Comparison of ENCODE assay signal across 9 cellular contexts in genomic region chr1:96538001-96538649, GRCh38.
DNase-seq lines count a peak whose midpoint lies in the region; FAIRE-seq and TF ChIP-seq lines count a peak whose summit lies in the region.
"Had no signal": no experiment of that assay in that cellular context is flagged by ENCODE, and none has a peak within 500 bp of the region (broad histone marks: within the 10 kb centered on the region; RNA-seq: fewer than 3 reads in every experiment).

No MANE protein-coding gene starts in this region.

- H3K27me3 ChIP-seq in BJ (ENCODE audit: control insufficient read depth, insufficient read depth, low read length) (no peaks in the 10 kb centered on the region), neuronal stem cell (ENCODE audit: control insufficient read depth in 3 of 3, insufficient read depth in 3 of 3, low read depth in 1 of 3, low read length in 3 of 3) (no peaks in the 10 kb centered on the region)

- H2BK15ac ChIP-seq in neuronal stem cell (ENCODE audit: low read length): no peak overlapping the region

- DNase-seq in BJ (ENCODE audit: low read depth) (no peak), RCC 7860 (ENCODE audit: low spot score) (peak; percentile 16), foreskin fibroblast (peak; percentile 88 to 90), neuronal stem cell (ENCODE audit: low spot score) (no peak), GDM1 (lab: John Stamatoyannopoulos, UW) (no peak), NCI-H2196 (lab: John Stamatoyannopoulos, UW; ENCODE audit: unreplicated experiment) (no peak)
- DNase-seq in activated naive CD8-positive, alpha-beta T cell treated with anti-CD3 and anti-CD28 coated beads for 36 hours: no peak
- no peak for DNase-seq in activated effector memory CD4-positive, alpha-beta T cell treated with anti-CD3 and anti-CD28 coated beads, Interleukin-2, amount 50 U/mL, for 16 hours
- DNase-seq: GF-D8 had no signal

- no peak overlapping the region for H3K27ac Mint-ChIP-seq in activated naive CD8-positive, alpha-beta T cell treated with anti-CD3 and anti-CD28 coated beads for 36 hours

- no peaks in the 10 kb centered on the region for H3K9me3 Mint-ChIP-seq in activated naive CD8-positive, alpha-beta T cell treated with anti-CD3 and anti-CD28 coated beads for 36 hours

- no peak overlapping the region for H4K8ac ChIP-seq in neuronal stem cell (ENCODE audit: low read depth, low read length)

- no peaks in the 10 kb centered on the region for H3K4me1 Mint-ChIP-seq in activated naive CD8-positive, alpha-beta T cell treated with anti-CD3 and anti-CD28 coated beads for 36 hours

- H3K9me3 ChIP-seq in neuronal stem cell (replicated peaks in 1 of 2; ENCODE audit: control insufficient read depth in 2 of 2, insufficient read depth in 1 of 2, low read depth in 1 of 2, low read length in 2 of 2): no peaks in the 10 kb centered on the region

- no peak overlapping the region for H2BK12ac ChIP-seq in neuronal stem cell (ENCODE audit: low read length)

- H2BK5ac ChIP-seq in neuronal stem cell (ENCODE audit: low read length): no peak overlapping the region

- no peaks in the 10 kb centered on the region for H3K36me3 Mint-ChIP-seq in activated naive CD8-positive, alpha-beta T cell treated with anti-CD3 and anti-CD28 coated beads for 36 hours

- no peak overlapping the region for H3K4ac ChIP-seq in neuronal stem cell (ENCODE audit: low read length)

- H3K18ac ChIP-seq in neuronal stem cell (ENCODE audit: low read length): no peak overlapping the region

- H3K27ac ChIP-seq in neuronal stem cell (replicated peaks; ENCODE audit: low read length): no peak overlapping the region

- FAIRE-seq in RCC 7860 (lab: Jason Lieb, UNC): no peak

- H3K79me1 ChIP-seq in neuronal stem cell (ENCODE audit: low read depth, low read length): no peaks in the 10 kb centered on the region

- H2AK5ac ChIP-seq in neuronal stem cell (ENCODE audit: low read depth, low read length): no peak overlapping the region

- no CpG with 5 or more reads among the region's 5 CpGs for WGBS in neuronal stem cell (ENCODE audit: extremely low coverage in 2 of 2, insufficient read length in 2 of 2, insufficient replicate concordance in 1 of 2), 2 donors

- H3K23ac ChIP-seq in neuronal stem cell (ENCODE audit: low read depth, low read length, poor library complexity): no peak overlapping the region

- no peak overlapping the region for H3K4me3 Mint-ChIP-seq in activated naive CD8-positive, alpha-beta T cell treated with anti-CD3 and anti-CD28 coated beads for 36 hours

- H3K4me3 ChIP-seq in BJ (ENCODE audit: low read depth, low read length) (no peak overlapping the region), foreskin fibroblast (ENCODE audit: low read depth in 1 of 2, low read length in 2 of 2) (peak overlapping the region in 1 of 2 donors; percentile 9), neuronal stem cell (ENCODE audit: low read length in 2 of 2) (no peak overlapping the region)

- H3K14ac ChIP-seq in neuronal stem cell (ENCODE audit: low read length): no peak overlapping the region

- no peak overlapping the region for H4K91ac ChIP-seq in neuronal stem cell (ENCODE audit: low read depth, low read length, poor library complexity)

- peaks cover 0 to 17% of the 10 kb centered on the region in 2 donors for H3K4me1 ChIP-seq in neuronal stem cell (ENCODE audit: control insufficient read depth in 2 of 2, insufficient read depth in 1 of 2, low read depth in 1 of 2, low read length in 2 of 2)

- peak; percentile 29 for TF ChIP-seq CTCF in BJ (IDR thresholded peaks at IDR 0.05; ENCODE audit: insufficient read depth, low read depth, low read length)
- no peak for TF ChIP-seq CTCF in foreskin fibroblast (IDR thresholded peaks at IDR 0.05; ENCODE audit: low read depth, low read length)

- no peak overlapping the region for H3K9ac ChIP-seq in neuronal stem cell (ENCODE audit: low read depth, low read length, poor library complexity)

- H2AFZ ChIP-seq in neuronal stem cell (ENCODE audit: low read length): peak overlapping the region; percentile 48

- no peaks in the 10 kb centered on the region for H3K27me3 Mint-ChIP-seq in activated naive CD8-positive, alpha-beta T cell treated with anti-CD3 and anti-CD28 coated beads for 36 hours

- H3K36me3 ChIP-seq in BJ (ENCODE audit: control insufficient read depth, insufficient read depth, low read length): no peaks in the 10 kb centered on the region
- H3K36me3 ChIP-seq in neuronal stem cell (replicated peaks in 1 of 2; ENCODE audit: control insufficient read depth in 2 of 2, insufficient read depth in 2 of 2, low read length in 2 of 2): no peaks in the 10 kb centered on the region

- H3K4me2 ChIP-seq in neuronal stem cell (ENCODE audit: insufficient read depth, low read length, poor library complexity, severe bottlenecking): no peak overlapping the region

- POLR2A ChIA-PET in BJ (lab: Charles Lee): interaction anchor here (0.6 to 0.7 kb wide), 3 partner anchors 14 to 193 kb away, joined by 3 read pairs; no protein-coding TSS in a partner anchor

- H2BK120ac ChIP-seq in neuronal stem cell (ENCODE audit: low read depth, low read length): no peak overlapping the region

- CTCF ChIA-PET in BJ (lab: Yijun Ruan, JAX): interaction anchor here (0.6 to 1.6 kb wide), 7 partner anchors 11 to 1224 kb away, joined by 3 to 4 read pairs (median 4); no protein-coding TSS in a partner anchor

Comparison
In these comparisons a context has a peak if more than half of its experiments do, and no peak if none do; other contexts are left out.
1. DNase-seq: peak in RCC 7860 (single experiment) and foreskin fibroblast (2 of 2); none in BJ (single experiment), neuronal stem cell (single experiment), GDM1 (single experiment), NCI-H2196 (single experiment), activated naive CD8-positive, alpha-beta T cell treated with anti-CD3 and anti-CD28 coated beads for 36 hours (single experiment) and activated effector memory CD4-positive, alpha-beta T cell treated with anti-CD3 and anti-CD28 coated beads, Interleukin-2, amount 50 U/mL, for 16 hours (single experiment).